Comparison of ENCODE assay signal across 34 cellular contexts in genomic region chr22:20677684-20678242, GRCh38.
"Had no signal": no experiment of that assay in that cellular context is flagged by ENCODE, and none has a peak within 500 bp of the region (broad histone marks: within the 10 kb centered on the region; RNA-seq: fewer than 3 reads in every experiment).

No MANE protein-coding gene starts in this region.

- DNase-seq: Karpas-422, Kasumi-1, MG63, MM.1S, MV-4-11, NCI-H1048, NCI-H1092, NCI-H1092 treated with DMSO at 0.1 percent for 48 hours, NCI-H1105, NCI-H1105 treated with DMSO at 0.1 percent for 48 hours, NCI-H1417, NCI-H1417 treated with DMSO at 0.1 percent for 48 hours, NCI-H1436, NCI-H1436 treated with DMSO at 0.1 percent for 48 hours, NCI-H146, NCI-H1694, NCI-H1694 treated with DMSO at 0.1 percent for 48 hours, NCI-H187, NCI-H187 treated with DMSO at 0.1 percent for 48 hours, NCI-H1930, NCI-H2029, NCI-H2029 treated with DMSO at 0.1 percent for 48 hours, NCI-H2081, NCI-H2081 treated with DMSO at 0.1 percent for 48 hours, NCI-H2107, NCI-H2171, NCI-H2171 treated with DMSO at 0.1 percent for 48 hours, NCI-H2227 treated with DMSO at 0.1 percent for 48 hours, NCI-H226, NCI-H345, NCI-H446, NCI-H446 treated with DMSO at 0.1 percent for 48 hours, NCI-H510A, NCI-H510A treated with DMSO at 0.1 percent for 48 hours had no signal

- H3K36me3 ChIP-seq: MG63 had no signal

- H3K4me3 ChIP-seq: MG63 had no signal

- H3K9me3 ChIP-seq: MG63 had no signal
